ENCODE assay signal across 9 cellular contexts in the genomic region with DNA sequence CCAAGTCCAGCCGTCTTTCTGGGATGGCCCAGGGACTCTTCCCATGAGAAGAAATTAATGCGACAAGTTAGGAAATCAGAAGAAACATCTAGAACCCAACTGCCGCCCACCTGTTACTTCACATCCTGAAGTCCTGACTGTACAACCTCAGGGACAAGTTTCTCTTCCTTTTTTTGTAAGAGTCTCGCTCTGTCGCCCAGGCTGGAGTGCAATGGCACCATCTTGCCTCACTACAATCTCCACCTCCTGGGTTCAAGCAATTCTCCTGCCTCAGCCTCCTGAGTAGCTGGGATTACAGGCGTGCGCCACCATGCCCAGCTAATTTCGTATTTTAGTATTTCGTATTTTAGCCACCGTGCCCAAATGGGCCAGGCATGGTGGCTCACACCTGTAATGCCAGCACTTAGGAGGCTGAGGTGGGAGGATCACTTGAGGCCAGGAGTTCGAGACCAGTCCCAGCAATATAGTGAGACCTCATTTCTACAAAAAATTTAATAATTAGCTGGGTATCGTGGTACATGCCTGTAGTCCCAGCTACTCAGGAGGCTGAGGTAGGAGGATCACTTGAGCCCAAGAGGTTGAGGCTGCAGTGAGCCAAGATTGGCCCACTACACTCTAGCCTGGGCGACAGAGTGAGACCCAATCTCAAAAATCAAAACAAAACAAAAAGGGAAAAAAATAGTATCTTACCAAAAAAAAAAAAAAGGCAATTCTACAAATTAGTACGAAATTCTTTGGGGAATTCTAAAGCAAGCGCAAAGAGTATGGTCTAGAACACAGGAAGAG. TPM values are rescaled to one million over a fixed set of nuclear protein-coding genes. Genes with fewer than 3 reads are reported as not detected.
DNase-seq lines count a peak whose midpoint lies in the region; ATAC-seq and TF ChIP-seq lines count a peak whose summit lies in the region.
"Had no signal": no experiment of that assay in that cellular context is flagged by ENCODE, and none has a peak within 500 bp of the region (broad histone marks: within the 10 kb centered on the region; RNA-seq: fewer than 3 reads in every experiment).

No MANE protein-coding gene starts in this region.

- H3K18ac ChIP-seq in neuronal stem cell (ENCODE audit: low read length), result no peak overlapping the region

- ATAC-seq in GM19043 (IDR thresholded peaks at IDR 0.05; ENCODE audit: low read depth, unreplicated experiment) (peak; percentile 3), HG03066 (IDR thresholded peaks at IDR 0.05; ENCODE audit: low read depth, unreplicated experiment) (peak; percentile 43), T-helper 17 cell (peak; percentile 39)

- no peak overlapping the region for H3K4ac ChIP-seq in neuronal stem cell (ENCODE audit: low read length)

- no peak overlapping the region for H2AK5ac ChIP-seq in neuronal stem cell (ENCODE audit: low read depth, low read length)

- TF ChIP-seq CTCF in CD14-positive monocyte (IDR thresholded peaks at IDR 0.05), result no peak
- TF ChIP-seq CTCF in tibial nerve (IDR thresholded peaks at IDR 0.05), result no peak

- peak overlapping the region in 1 of 4 donors; percentile 2 for H3K27ac ChIP-seq in tibial nerve
- no peak overlapping the region for H3K27ac ChIP-seq in effector memory CD4-positive, alpha-beta T cell (ENCODE audit: insufficient read depth, low read length, poor library complexity, severe bottlenecking)
- no peak overlapping the region for H3K27ac ChIP-seq in neuronal stem cell (replicated peaks; ENCODE audit: low read length)

- no peak overlapping the region for H2BK12ac ChIP-seq in neuronal stem cell (ENCODE audit: low read length)

- no peak overlapping the region for H3K9ac ChIP-seq in neuronal stem cell (ENCODE audit: low read depth, low read length, poor library complexity)

- WGBS in tibial nerve, 2 donors, result 94 to 95% methylated on average over 15 of the region's 15 CpGs
- no CpG with 5 or more reads among the region's 15 CpGs for WGBS in neuronal stem cell (ENCODE audit: extremely low coverage in 2 of 2, insufficient read length in 2 of 2, insufficient replicate concordance in 1 of 2), 2 donors

- H3K4me3 Mint-ChIP-seq in CD14-positive monocyte (peak overlapping the region in 1 of 2 donors; percentile 73), T-helper 17 cell (no peak overlapping the region)

- H3K36me3 ChIP-seq in tibial nerve, result peaks cover 0 to 95% (median 4%) of the 10 kb centered on the region in 3 donors
- peaks cover 22% of the 10 kb centered on the region for H3K36me3 ChIP-seq in effector memory CD4-positive, alpha-beta T cell (ENCODE audit: control insufficient read depth, insufficient read depth, low read length)
- H3K36me3 ChIP-seq in neuronal stem cell (replicated peaks in 1 of 2; ENCODE audit: control insufficient read depth in 2 of 2, insufficient read depth in 2 of 2, low read length in 2 of 2), result peaks cover 46 to 87% of the 10 kb centered on the region in 2 donors

- no peak for TF ChIP-seq POLR2A in tibial nerve (IDR thresholded peaks at IDR 0.05)

- H3K9me3 ChIP-seq in T-helper 17 cell (ENCODE audit: control insufficient read depth, low read length, poor library complexity, severe bottlenecking), result no peaks in the 10 kb centered on the region
- H3K9me3 ChIP-seq in tibial nerve, result no peaks in the 10 kb centered on the region
- H3K9me3 ChIP-seq in effector memory CD4-positive, alpha-beta T cell (ENCODE audit: control insufficient read depth, low read length), result no peaks in the 10 kb centered on the region
- H3K9me3 ChIP-seq in neuronal stem cell (replicated peaks in 1 of 2; ENCODE audit: control insufficient read depth in 2 of 2, insufficient read depth in 1 of 2, low read depth in 1 of 2, low read length in 2 of 2), result no peaks in the 10 kb centered on the region

- no peak overlapping the region for H2BK120ac ChIP-seq in neuronal stem cell (ENCODE audit: low read depth, low read length)

- H3K27ac Mint-ChIP-seq in CD14-positive monocyte, result peak overlapping the region; percentile 89 to 98 (median 94)
- peak overlapping the region; percentile 37 for H3K27ac Mint-ChIP-seq in T-helper 17 cell

- H3K23ac ChIP-seq in neuronal stem cell (ENCODE audit: low read depth, low read length, poor library complexity), result no peak overlapping the region

- H4K8ac ChIP-seq in neuronal stem cell (ENCODE audit: low read depth, low read length), result no peak overlapping the region

- H4K91ac ChIP-seq in neuronal stem cell (ENCODE audit: low read depth, low read length, poor library complexity), result no peak overlapping the region

- no peaks in the 10 kb centered on the region for H3K79me1 ChIP-seq in neuronal stem cell (ENCODE audit: low read depth, low read length)

- H2BK5ac ChIP-seq in neuronal stem cell (ENCODE audit: low read length), result no peak overlapping the region

- H3K4me1 ChIP-seq in tibial nerve (no peaks in the 10 kb centered on the region), neuronal stem cell (ENCODE audit: control insufficient read depth in 2 of 2, insufficient read depth in 1 of 2, low read depth in 1 of 2, low read length in 2 of 2) (no peaks in the 10 kb centered on the region)
- H3K4me1 ChIP-seq in effector memory CD4-positive, alpha-beta T cell (ENCODE audit: control insufficient read depth, insufficient read depth, low read length, poor library complexity, severe bottlenecking), result no peaks in the 10 kb centered on the region

- no peak overlapping the region for H3K4me2 ChIP-seq in neuronal stem cell (ENCODE audit: insufficient read depth, low read length, poor library complexity, severe bottlenecking)

- no peak overlapping the region for H2AFZ ChIP-seq in neuronal stem cell (ENCODE audit: low read length)

- H3K9me3 Mint-ChIP-seq in CD14-positive monocyte, result peaks cover 0 to 6% (median 0%) of the 10 kb centered on the region in 7 donors

- H3K36me3 Mint-ChIP-seq in CD14-positive monocyte (peaks cover 26 to 61% of the 10 kb centered on the region in 2 donors), T-helper 17 cell (ENCODE audit: low read depth) (peaks cover 3% of the 10 kb centered on the region)

- no peak overlapping the region for H2BK15ac ChIP-seq in neuronal stem cell (ENCODE audit: low read length)

- H3K4me3 ChIP-seq in tibial nerve (no peak overlapping the region), neuronal stem cell (ENCODE audit: low read length in 2 of 2) (no peak overlapping the region)
- H3K4me3 ChIP-seq in effector memory CD4-positive, alpha-beta T cell (ENCODE audit: insufficient read depth, low read depth, low read length, poor library complexity, severe bottlenecking), result no peak overlapping the region

- no peak for TF ChIP-seq EP300 in tibial nerve (IDR thresholded peaks at IDR 0.05)

- H3K4me1 Mint-ChIP-seq in CD14-positive monocyte, result peaks cover 54% of the 10 kb centered on the region
- peaks cover 4% of the 10 kb centered on the region for H3K4me1 Mint-ChIP-seq in T-helper 17 cell

- intact Hi-C loops in CD14-positive monocyte (cut with micrococcal nuclease), result loop anchor here in 1 of 2 donors (2.0 kb wide), 1 partner anchor 14 kb away; no protein-coding TSS in a partner anchor

- H3K27me3 Mint-ChIP-seq in CD14-positive monocyte (ENCODE audit: low read depth in 3 of 3) (peaks cover 0 to 2% (median 0%) of the 10 kb centered on the region in 3 donors), T-helper 17 cell (no peaks in the 10 kb centered on the region)

- DNase-seq in CD14-positive monocyte (ENCODE audit: low spot score) (peak; percentile 67), T-helper 17 cell (no peak), tibial nerve (ENCODE audit: low spot score in 2 of 2) (no peak), NCI-H2081 treated with DMSO at 0.1 percent for 48 hours (lab: John Stamatoyannopoulos, UW) (no peak), neuronal stem cell (ENCODE audit: low spot score) (no peak)
- no peak for DNase-seq in effector memory CD4-positive, alpha-beta T cell
- DNase-seq: COR-L47 had no signal

- H3K14ac ChIP-seq in neuronal stem cell (ENCODE audit: low read length), result no peak overlapping the region

- H3K27me3 ChIP-seq in tibial nerve (no peaks in the 10 kb centered on the region), neuronal stem cell (ENCODE audit: control insufficient read depth in 3 of 3, insufficient read depth in 3 of 3, low read depth in 1 of 3, low read length in 3 of 3) (no peaks in the 10 kb centered on the region)
- no peaks in the 10 kb centered on the region for H3K27me3 ChIP-seq in effector memory CD4-positive, alpha-beta T cell (replicated peaks; ENCODE audit: control insufficient read depth, insufficient read depth, low read length, poor library complexity, severe bottlenecking)

RNA-seq across cellular contexts. Expression of a gene that starts 20.8 kb away (rescaled TPM):
- 100 to 1,000 TPM; 349 to 355 TPM for polyA plus RNA-seq in CD14-positive monocyte
- 1 to 10 TPM; 2.2 to 8.6 TPM for total RNA-seq in T-helper 17 cell
- total RNA-seq in tibial nerve, result 10 to 100 TPM in 2 of 4 donors, 1 to 10 TPM in 2; 5.1 to 15.3 (median 8.9) TPM
- 0.03 TPM for polyA plus RNA-seq in neuronal stem cell (2013, experiment 1 of 2)
- polyA plus RNA-seq in neuronal stem cell (2013, experiment 2 of 2), result 0.10 TPM

RNA-seq across cellular contexts. Expression of a gene that starts 23.6 kb away (rescaled TPM):
- polyA plus RNA-seq in CD14-positive monocyte, result 10 to 100 TPM; 33.5 to 42.1 TPM
- total RNA-seq in T-helper 17 cell (10 to 100 TPM in 1 of 2 donors, 1 to 10 TPM in 1; 9.5 to 12.4 TPM), tibial nerve (10 to 100 TPM in 3 of 4 donors, 1 to 10 TPM in 1; 8.4 to 25.1 (median 14.1) TPM)
- 48.8 TPM for polyA plus RNA-seq in neuronal stem cell (2013, experiment 1 of 2)
- polyA plus RNA-seq in neuronal stem cell (2013, experiment 2 of 2), result 48.1 TPM

RNA-seq across cellular contexts. Expression of a gene that starts 56.5 kb away (rescaled TPM):
- polyA plus RNA-seq in CD14-positive monocyte, result 100 to 1,000 TPM; 206 to 234 TPM
- total RNA-seq in T-helper 17 cell (100 to 1,000 TPM; 242 to 255 TPM), tibial nerve (100 to 1,000 TPM; 184 to 211 (median 192) TPM)
- 230 TPM for polyA plus RNA-seq in neuronal stem cell (2013, experiment 1 of 2)
- 234 TPM for polyA plus RNA-seq in neuronal stem cell (2013, experiment 2 of 2)

RNA-seq across cellular contexts. Expression of a gene that starts 58.6 kb away (rescaled TPM):
- 1 to 10 TPM; 1.1 to 1.3 TPM for polyA plus RNA-seq in CD14-positive monocyte
- total RNA-seq in T-helper 17 cell, result 10 to 100 TPM in 1 of 2 donors, 1 to 10 TPM in 1; 3.2 to 13.4 TPM
- 10 to 100 TPM; 42.0 to 48.3 (median 46.3) TPM for total RNA-seq in tibial nerve
- 20.1 TPM for polyA plus RNA-seq in neuronal stem cell (2013, experiment 1 of 2)
- polyA plus RNA-seq in neuronal stem cell (2013, experiment 2 of 2), result 18.7 TPM
